ENCODE assay signal across 16 cellular contexts in genomic region chr7:40306025-40306424, GRCh38.
"Had no signal": no experiment of that assay in that cellular context is flagged by ENCODE, and none has a peak within 500 bp of the region (broad histone marks: within the 10 kb centered on the region; RNA-seq: fewer than 3 reads in every experiment).

No MANE protein-coding gene starts in this region.

- H3K4me3 ChIP-seq: gastrocnemius medialis, left lung, neural progenitor cell, pancreas, tibial nerve, uterus had no signal

- H3K36me3 ChIP-seq: gastrocnemius medialis, left lung, neural progenitor cell, pancreas, uterus had no signal

- H3K27me3 ChIP-seq: gastrocnemius medialis, left lung, neural progenitor cell, pancreas, tibial nerve, uterus had no signal

- H2AFZ ChIP-seq: neural progenitor cell had no signal

- H3K9me3 ChIP-seq: gastrocnemius medialis, left lung, pancreas, tibial nerve, uterus had no signal

- DNase-seq: activated CD4-positive, alpha-beta T cell treated with anti-CD3 and anti-CD28 coated beads, Interleukin-2, amount 10 ng/mL, durations not matched to agents 24 days and 14 days; activated CD8-positive, alpha-beta T cell treated with anti-CD3 and anti-CD28 coated beads, Interleukin-2, amount 10 ng/mL, durations not matched to agents 7 days and 5 days; activated naive CD4-positive, alpha-beta T cell treated with anti-CD3 and anti-CD28 coated beads for 36 hours; activated T-cell treated with anti-CD3 and anti-CD28 coated beads, Interleukin-2, amount 50 U/mL, for 4 hours; effector memory CD8-positive, alpha-beta T cell; gastrocnemius medialis; head of caudate nucleus; left lung; naive B cell; pancreas; T1000; uterus had no signal

- H3K4me2 ChIP-seq: neural progenitor cell had no signal

- H3K4me1 ChIP-seq: gastrocnemius medialis, left lung, pancreas, tibial nerve, uterus had no signal

- H3K9ac ChIP-seq: neural progenitor cell had no signal

- H3K27ac ChIP-seq: epithelial cell of prostate, gastrocnemius medialis, left lung, neural progenitor cell, pancreas, tibial nerve, uterus had no signal

- ATAC-seq: activated CD8-positive, alpha-beta T cell treated with anti-CD3 and anti-CD28 coated beads, Interleukin-2, amount 10 ng/mL, durations not matched to agents 7 days and 5 days; activated T-cell treated with anti-CD3 and anti-CD28 coated beads, Interleukin-2, amount 50 U/mL, for 4 hours; effector memory CD8-positive, alpha-beta T cell; gastrocnemius medialis; left lung; pancreas; sciatic nerve had no signal
